ENCODE assay signal across 10 cellular contexts in genomic region chr5:5140051-5141010, GRCh38. TPM values are rescaled to one million over a fixed set of nuclear protein-coding genes. Genes with fewer than 3 reads are reported as not detected.
DNase-seq lines count a peak whose midpoint lies in the region; ATAC-seq, FAIRE-seq and TF ChIP-seq lines count a peak whose summit lies in the region.
"Had no signal": no experiment of that assay in that cellular context is flagged by ENCODE, and none has a peak within 500 bp of the region (broad histone marks: within the 10 kb centered on the region; RNA-seq: fewer than 3 reads in every experiment).

ADAMTS16 (plus strand) TSS chr5:5140330; CDS start chr5:5140468, 138 bp downstream.

- CTCF ChIA-PET in naive thymus-derived CD4-positive, alpha-beta T cell (lab: Charles Lee): interaction anchor here (0.7 kb wide), 1 partner anchor 16 kb away, joined by 3 read pairs; no protein-coding TSS in a partner anchor

- peaks cover 0 to 2% (median 0%) of the 10 kb centered on the region in 11 donors for H3K9me3 Mint-ChIP-seq in naive thymus-derived CD4-positive, alpha-beta T cell

- DNase-seq in left ventricle myocardium inferior (no peak), cardiac septum (ENCODE audit: low spot score) (no peak), coronary artery (ENCODE audit: low spot score) (no peak), posterior vena cava (ENCODE audit: low spot score) (no peak), NCI-H2029 (lab: John Stamatoyannopoulos, UW) (no peak), H54 (ENCODE audit: insufficient read length, low spot score) (no peak), T-helper 1 cell (no peak)
- DNase-seq in naive thymus-derived CD4-positive, alpha-beta T cell: no peak
- DNase-seq: COR-L47 had no signal

- peak within 1 kb of the TSS in 6 of 10 donors; percentile 13 to 69 (median 42) for H3K4me3 Mint-ChIP-seq in naive thymus-derived CD4-positive, alpha-beta T cell

- TF ChIP-seq POLR2A in H54 (IDR thresholded peaks at IDR 0.05; ENCODE audit: low read depth, low read length): no peak

- H3K4me1 Mint-ChIP-seq in naive thymus-derived CD4-positive, alpha-beta T cell: peaks cover 0 to 14% (median 9%) of the 10 kb centered on the region in 7 donors

- H3K4me3 ChIP-seq in left ventricle myocardium inferior (peak within 1 kb of the TSS; percentile 56), coronary artery (peak within 1 kb of the TSS; percentile 67)
- H3K4me3 ChIP-seq in naive thymus-derived CD4-positive, alpha-beta T cell (ENCODE audit: low read length): no peak within 1 kb of the TSS

- peaks cover 21 to 39% (median 33%) of the 10 kb centered on the region in 5 donors for H3K27me3 Mint-ChIP-seq in naive thymus-derived CD4-positive, alpha-beta T cell

- H3K36me3 ChIP-seq in left ventricle myocardium inferior: no peaks in the 10 kb centered on the region
- H3K36me3 ChIP-seq in naive thymus-derived CD4-positive, alpha-beta T cell (ENCODE audit: control insufficient read depth in 2 of 3, insufficient read depth in 3 of 3, low read length in 3 of 3): no peaks in the 10 kb centered on the region

- ATAC-seq in naive thymus-derived CD4-positive, alpha-beta T cell: no peak

- POLR2A ChIA-PET in naive thymus-derived CD4-positive, alpha-beta T cell (lab: Charles Lee): no interaction called here

- intact Hi-C loops in left ventricle myocardium inferior (cut with micrococcal nuclease): loop anchor here (5.0 kb wide), 1 partner anchor 277 kb away; no protein-coding TSS in a partner anchor
- intact Hi-C loops in cardiac septum (cut with DNase I): loop anchor here (1.0 to 5.0 kb wide), 2 partner anchors 263 to 279 kb away; no protein-coding TSS in a partner anchor
- intact Hi-C loops in naive thymus-derived CD4-positive, alpha-beta T cell (cut with micrococcal nuclease): loop anchor here (1.0 to 5.0 kb wide), 2 partner anchors 279 to 1607 kb away; no protein-coding TSS in a partner anchor
- intact Hi-C loops in posterior vena cava (cut with DNase I): loop anchor here (5.0 to 10.0 kb wide), 2 partner anchors 274 to 277 kb away; no protein-coding TSS in a partner anchor

- H3K27ac Mint-ChIP-seq in naive thymus-derived CD4-positive, alpha-beta T cell: no peak within 1 kb of the TSS

- peaks cover 70% of the 10 kb centered on the region for H3K27me3 ChIP-seq in left ventricle myocardium inferior (ENCODE audit: low read depth)
- peaks cover 0 to 9% of the 10 kb centered on the region in 2 donors for H3K27me3 ChIP-seq in naive thymus-derived CD4-positive, alpha-beta T cell (ENCODE audit: control insufficient read depth in 2 of 2, insufficient read depth in 2 of 2, low read length in 2 of 2)

- H3K36me3 Mint-ChIP-seq in naive thymus-derived CD4-positive, alpha-beta T cell: peaks cover 0 to 3% (median 0%) of the 10 kb centered on the region in 5 donors

- H3K27ac ChIP-seq in left ventricle myocardium inferior (replicated peaks) (no peak within 1 kb of the TSS), coronary artery (no peak within 1 kb of the TSS)
- no peak within 1 kb of the TSS for H3K27ac ChIP-seq in naive thymus-derived CD4-positive, alpha-beta T cell (ENCODE audit: low read depth, low read length)

- TF ChIP-seq CTCF in left ventricle myocardium inferior (IDR thresholded peaks at IDR 0.05; ENCODE audit: borderline replicate concordance) (no peak), coronary artery (IDR thresholded peaks at IDR 0.05) (no peak)

- H3K4me1 ChIP-seq in left ventricle myocardium inferior: peaks cover 23% of the 10 kb centered on the region
- no peaks in the 10 kb centered on the region for H3K4me1 ChIP-seq in naive thymus-derived CD4-positive, alpha-beta T cell (ENCODE audit: control insufficient read depth in 2 of 2, insufficient read depth in 2 of 2, low read length in 2 of 2)

- no peak for FAIRE-seq in H54 (lab: Jason Lieb, UNC)

- no peaks in the 10 kb centered on the region for H3K9me3 ChIP-seq in left ventricle myocardium inferior (replicated peaks)
- no peaks in the 10 kb centered on the region for H3K9me3 ChIP-seq in naive thymus-derived CD4-positive, alpha-beta T cell (ENCODE audit: control insufficient read depth in 2 of 3, low read length in 3 of 3)

RNA-seq across cellular contexts. Expression of gene ADAMTS16, which starts in this region (rescaled TPM):
- not detected for total RNA-seq in left ventricle myocardium inferior
- total RNA-seq in cardiac septum: not detected
- not detected for total RNA-seq in naive thymus-derived CD4-positive, alpha-beta T cell
- polyA plus RNA-seq in naive thymus-derived CD4-positive, alpha-beta T cell: not detected
- under 1 TPM; 0.05 to 0.74 TPM for total RNA-seq in posterior vena cava
- total RNA-seq: esophagus mucosa had no signal
